Comparison of ENCODE assay signal across 1 cellular context in genomic region chr10:100637785-100638184, GRCh38.
TF ChIP-seq lines count a peak whose summit lies in the region.

No MANE protein-coding gene starts in this region.

TF ChIP-seq in WTC11, 78 proteins besides CTCF, POLR2A, EP300 and RAD21 (continued from another document):
- TF ChIP-seq MXD4 (CRISPR knock-in tag; IDR thresholded peaks at IDR 0.05; ENCODE audit: borderline replicate concordance) (no peak), FOXK1 (CRISPR knock-in tag; IDR thresholded peaks at IDR 0.05) (no peak), TP53 (CRISPR knock-in tag; IDR thresholded peaks at IDR 0.05) (0 out of 2 replicates have a peak, but pooled peaks have one; percentile 43), TEAD1 (CRISPR knock-in tag; IDR thresholded peaks at IDR 0.05) (0 out of 2 replicates have a peak, but pooled peaks have one; percentile 28), PREB (CRISPR knock-in tag; IDR thresholded peaks at IDR 0.05; ENCODE audit: borderline replicate concordance) (no peak), ZBTB21 (CRISPR knock-in tag; IDR thresholded peaks at IDR 0.05; ENCODE audit: borderline replicate concordance) (0 out of 2 replicates have a peak, but pooled peaks have one; percentile 43), ZNF396 (CRISPR knock-in tag; IDR thresholded peaks at IDR 0.05; ENCODE audit: borderline replicate concordance) (no peak), ETV6 (CRISPR knock-in tag; IDR thresholded peaks at IDR 0.05) (peak; percentile 38; the same call in 1 of the 2 replicates), JAZF1 (CRISPR knock-in tag; IDR thresholded peaks at IDR 0.05) (no peak), CBFB (CRISPR knock-in tag; IDR thresholded peaks at IDR 0.05; ENCODE audit: low read depth) (no peak)
